Comparison of ENCODE assay signal across 8 cellular contexts in the genomic region with DNA sequence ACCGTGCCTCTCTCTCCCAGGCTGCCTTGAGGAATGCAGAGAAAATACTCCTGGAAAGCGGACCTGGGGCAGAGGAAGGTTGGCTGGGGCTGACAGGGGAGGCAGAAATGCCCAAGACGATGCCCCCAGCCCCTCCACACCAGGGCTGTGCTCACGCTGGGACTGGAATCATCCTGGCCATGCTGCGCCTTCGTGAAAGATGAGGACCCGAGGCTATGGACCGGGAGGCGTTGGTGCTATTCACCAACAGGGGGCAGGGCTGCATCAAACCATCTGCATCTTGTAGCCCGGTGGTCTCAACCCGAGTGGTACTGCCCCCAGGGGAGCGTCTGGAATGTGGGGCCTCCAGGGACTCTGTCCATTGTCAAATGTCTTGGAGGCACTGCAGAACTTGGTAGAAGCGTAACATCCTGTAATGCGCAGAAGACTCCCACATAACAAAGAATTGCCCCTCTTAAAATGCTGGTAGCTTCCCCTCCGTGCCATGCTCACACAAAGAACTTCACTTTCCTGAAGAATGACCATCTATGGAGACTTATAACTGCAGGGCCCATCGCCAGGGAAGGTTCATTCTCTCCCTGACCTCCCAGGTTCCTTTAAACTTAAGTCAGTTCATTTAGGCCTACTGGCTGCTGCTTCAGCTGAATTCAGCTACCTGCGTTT.
DNase-seq lines count a peak whose midpoint lies in the region; ATAC-seq and TF ChIP-seq lines count a peak whose summit lies in the region.

No MANE protein-coding gene starts in this region.

- peak; percentile 41 for DNase-seq in Daoy (ENCODE audit: low read depth)
- DNase-seq in activated naive CD8-positive, alpha-beta T cell treated with anti-CD3 and anti-CD28 coated beads for 36 hours = peak; percentile 18
- DNase-seq in lung microvascular endothelial cell (ENCODE audit: low read depth in 2 of 2) = peak; percentile 12 to 39
- no peak for DNase-seq in middle frontal gyrus (ENCODE audit: extremely low spot score, low spot score)
- DNase-seq in NCI-H345 treated with DMSO at 0.1 percent for 48 hours (lab: John Stamatoyannopoulos, UW; ENCODE audit: unreplicated experiment) = no peak

- H3K9me3 ChIP-seq in HEK293 (ENCODE audit: control insufficient read depth, insufficient read depth, low read depth, low read length) = no peaks in the 10 kb centered on the region

- no peak overlapping the region for H3K4me3 Mint-ChIP-seq in activated naive CD8-positive, alpha-beta T cell treated with anti-CD3 and anti-CD28 coated beads for 36 hours

- H3K27ac ChIP-seq in HEK293 (ENCODE audit: extremely low read depth, low read depth, low read length) = no peak overlapping the region

- H3K27ac Mint-ChIP-seq in activated naive CD8-positive, alpha-beta T cell treated with anti-CD3 and anti-CD28 coated beads for 36 hours = no peak overlapping the region

- POLR2A ChIA-PET in HEK293 (lab: Yijun Ruan, JAX) = no interaction called here

- no peak overlapping the region for H3K4me3 ChIP-seq in HEK293 (ENCODE audit: low read depth, low read length)

- peak; percentile 70; the same call in 1 of the 2 replicates for TF ChIP-seq CTCF in HEK293 (tag by site-specific recombination; IDR thresholded peaks at IDR 0.05)

- CTCF ChIA-PET in HEK293 (lab: Yijun Ruan, JAX) = interaction anchor here (0.7 to 2.2 kb wide), 9 partner anchors 65 to 571 kb away, joined by 3 to 23 read pairs (median 4); no protein-coding TSS in a partner anchor

- H3K27me3 Mint-ChIP-seq in activated naive CD8-positive, alpha-beta T cell treated with anti-CD3 and anti-CD28 coated beads for 36 hours = no peaks in the 10 kb centered on the region

- H3K4me1 Mint-ChIP-seq in activated naive CD8-positive, alpha-beta T cell treated with anti-CD3 and anti-CD28 coated beads for 36 hours = no peaks in the 10 kb centered on the region

- no peaks in the 10 kb centered on the region for H3K9me3 Mint-ChIP-seq in activated naive CD8-positive, alpha-beta T cell treated with anti-CD3 and anti-CD28 coated beads for 36 hours

- no peaks in the 10 kb centered on the region for H3K36me3 Mint-ChIP-seq in activated naive CD8-positive, alpha-beta T cell treated with anti-CD3 and anti-CD28 coated beads for 36 hours

- ATAC-seq in HG02642 (IDR thresholded peaks at IDR 0.05; ENCODE audit: poor library complexity, unreplicated experiment) (no peak), HG03520 (IDR thresholded peaks at IDR 0.05; ENCODE audit: unreplicated experiment) (no peak)

- H3K4me1 ChIP-seq in HEK293 (ENCODE audit: control insufficient read depth, insufficient read depth, low read length) = no peaks in the 10 kb centered on the region

- no peaks in the 10 kb centered on the region for H3K36me3 ChIP-seq in HEK293 (ENCODE audit: control insufficient read depth in 2 of 2, insufficient read depth in 1 of 2, low read length in 2 of 2)

TF ChIP-seq in HEK293, 187 proteins besides CTCF, POLR2A, EP300 and RAD21:
- TF ChIP-seq ZNF404 (tag by site-specific recombination; IDR thresholded peaks at IDR 0.05) = no peak
- TF ChIP-seq ZNF391 (tag by site-specific recombination; IDR thresholded peaks at IDR 0.05; ENCODE audit: borderline replicate concordance, low read depth) = no peak
- no peak for TF ChIP-seq MEIS1 (CRISPR knock-in tag; IDR thresholded peaks at IDR 0.05; ENCODE audit: borderline replicate concordance)
- TF ChIP-seq GLIS2 (tag by site-specific recombination; IDR thresholded peaks at IDR 0.05) = peak; percentile 59
- TF ChIP-seq ZNF654 (tag by site-specific recombination; IDR thresholded peaks at IDR 0.05; ENCODE audit: low read depth) = peak; percentile 52
- TF ChIP-seq, protein P1, sequence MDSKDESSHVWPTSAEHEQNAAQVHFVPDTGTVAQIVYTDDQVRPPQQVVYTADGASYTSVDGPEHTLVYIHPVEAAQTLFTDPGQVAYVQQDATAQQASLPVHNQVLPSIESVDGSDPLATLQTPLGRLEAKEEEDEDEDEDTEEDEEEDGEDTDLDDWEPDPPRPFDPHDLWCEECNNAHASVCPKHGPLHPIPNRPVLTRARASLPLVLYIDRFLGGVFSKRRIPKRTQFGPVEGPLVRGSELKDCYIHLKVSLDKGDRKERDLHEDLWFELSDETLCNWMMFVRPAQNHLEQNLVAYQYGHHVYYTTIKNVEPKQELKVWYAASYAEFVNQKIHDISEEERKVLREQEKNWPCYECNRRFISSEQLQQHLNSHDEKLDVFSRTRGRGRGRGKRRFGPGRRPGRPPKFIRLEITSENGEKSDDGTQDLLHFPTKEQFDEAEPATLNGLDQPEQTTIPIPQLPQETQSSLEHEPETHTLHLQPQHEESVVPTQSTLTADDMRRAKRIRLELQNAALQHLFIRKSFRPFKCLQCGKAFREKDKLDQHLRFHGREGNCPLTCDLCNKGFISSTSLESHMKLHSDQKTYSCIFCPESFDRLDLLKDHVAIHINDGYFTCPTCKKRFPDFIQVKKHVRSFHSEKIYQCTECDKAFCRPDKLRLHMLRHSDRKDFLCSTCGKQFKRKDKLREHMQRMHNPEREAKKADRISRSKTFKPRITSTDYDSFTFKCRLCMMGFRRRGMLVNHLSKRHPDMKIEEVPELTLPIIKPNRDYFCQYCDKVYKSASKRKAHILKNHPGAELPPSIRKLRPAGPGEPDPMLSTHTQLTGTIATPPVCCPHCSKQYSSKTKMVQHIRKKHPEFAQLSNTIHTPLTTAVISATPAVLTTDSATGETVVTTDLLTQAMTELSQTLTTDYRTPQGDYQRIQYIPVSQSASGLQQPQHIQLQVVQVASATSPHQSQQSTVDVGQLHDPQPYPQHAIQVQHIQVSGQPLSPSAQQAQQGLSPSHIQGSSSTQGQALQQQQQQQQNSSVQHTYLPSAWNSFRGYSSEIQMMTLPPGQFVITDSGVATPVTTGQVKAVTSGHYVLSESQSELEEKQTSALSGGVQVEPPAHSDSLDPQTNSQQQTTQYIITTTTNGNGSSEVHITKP (tag by site-specific recombination; IDR thresholded peaks at IDR 0.05) = peak; percentile 55
- TF ChIP-seq, protein P2, sequence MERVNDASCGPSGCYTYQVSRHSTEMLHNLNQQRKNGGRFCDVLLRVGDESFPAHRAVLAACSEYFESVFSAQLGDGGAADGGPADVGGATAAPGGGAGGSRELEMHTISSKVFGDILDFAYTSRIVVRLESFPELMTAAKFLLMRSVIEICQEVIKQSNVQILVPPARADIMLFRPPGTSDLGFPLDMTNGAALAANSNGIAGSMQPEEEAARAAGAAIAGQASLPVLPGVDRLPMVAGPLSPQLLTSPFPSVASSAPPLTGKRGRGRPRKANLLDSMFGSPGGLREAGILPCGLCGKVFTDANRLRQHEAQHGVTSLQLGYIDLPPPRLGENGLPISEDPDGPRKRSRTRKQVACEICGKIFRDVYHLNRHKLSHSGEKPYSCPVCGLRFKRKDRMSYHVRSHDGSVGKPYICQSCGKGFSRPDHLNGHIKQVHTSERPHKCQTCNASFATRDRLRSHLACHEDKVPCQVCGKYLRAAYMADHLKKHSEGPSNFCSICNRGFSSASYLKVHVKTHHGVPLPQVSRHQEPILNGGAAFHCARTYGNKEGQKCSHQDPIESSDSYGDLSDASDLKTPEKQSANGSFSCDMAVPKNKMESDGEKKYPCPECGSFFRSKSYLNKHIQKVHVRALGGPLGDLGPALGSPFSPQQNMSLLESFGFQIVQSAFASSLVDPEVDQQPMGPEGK (tag by site-specific recombination; IDR thresholded peaks at IDR 0.05) = peak; percentile 26; the same call in 1 of the 2 replicates
- TF ChIP-seq TRIM28 (IDR thresholded peaks at IDR 0.05; ENCODE audit: borderline replicate concordance, low read length) = peak; percentile 63
- TF ChIP-seq ZNF2 (tag by site-specific recombination; IDR thresholded peaks at IDR 0.05) = peak; percentile 84
- no peak; the same call in 1 of the 2 replicates for TF ChIP-seq ZIC2 (tag by site-specific recombination; IDR thresholded peaks at IDR 0.05)
- TF ChIP-seq SP2 (tag by site-specific recombination; IDR thresholded peaks at IDR 0.05) = no peak
- peak; percentile 62; the same call in 1 of the 2 replicates for TF ChIP-seq ZBTB17 (tag by site-specific recombination; IDR thresholded peaks at IDR 0.05)
- peak; percentile 78 for TF ChIP-seq GLIS1 (tag by site-specific recombination; IDR thresholded peaks at IDR 0.05)
- peak; percentile 43; the same call in 1 of the 2 replicates for TF ChIP-seq ZNF335 (tag by site-specific recombination; conservative IDR thresholded peaks at IDR 0.05)
- TF ChIP-seq ZBTB48 (tag by site-specific recombination; IDR thresholded peaks at IDR 0.05) = 0 out of 2 replicates have a peak, but pooled peaks have one; percentile 35

Comparison
In these comparisons a context has a peak if more than half of its experiments do, and no peak if none do; other contexts are left out.
1. DNase-seq: peak in Daoy (single experiment), activated naive CD8-positive, alpha-beta T cell treated with anti-CD3 and anti-CD28 coated beads for 36 hours (single experiment) and lung microvascular endothelial cell (2 of 2); none in middle frontal gyrus (single experiment) and NCI-H345 treated with DMSO at 0.1 percent for 48 hours (single experiment).